In the genomic region with DNA sequence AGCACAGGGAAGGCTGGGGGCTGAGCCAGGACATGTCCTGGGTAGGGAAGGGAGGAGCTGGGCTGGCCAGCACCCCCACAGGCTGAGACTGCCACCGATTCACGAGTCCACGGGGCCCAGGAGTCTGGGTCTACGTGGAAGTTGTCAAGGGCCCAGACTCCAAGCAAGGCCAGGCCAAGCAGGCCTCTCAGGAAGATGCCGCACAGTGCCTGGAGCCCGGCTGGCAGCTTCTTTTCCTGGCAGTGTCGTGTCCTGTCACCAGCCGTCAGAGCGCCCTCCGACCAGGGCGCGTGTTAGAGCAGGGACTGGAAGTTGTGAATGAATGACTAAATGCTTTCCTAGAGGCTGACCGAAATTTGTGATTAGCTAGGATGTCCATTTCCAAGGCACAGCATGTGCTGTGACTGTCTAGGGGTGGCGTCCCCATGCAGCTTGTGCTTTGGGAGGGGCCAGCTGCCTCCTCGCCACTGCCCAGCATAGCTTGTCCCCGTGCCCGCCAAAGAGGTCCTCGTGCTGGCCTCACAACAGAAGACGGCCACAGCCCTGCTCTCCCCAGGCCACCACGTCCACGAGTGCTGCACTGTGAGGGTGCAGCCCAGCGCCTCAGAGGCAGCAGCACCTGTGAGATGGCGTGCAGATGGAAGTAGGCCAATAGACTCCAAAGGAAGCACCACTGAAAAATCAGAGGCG, we compare ENCODE assay signal across 21 cellular contexts.
"Had no signal": no experiment of that assay in that cellular context is flagged by ENCODE, and none has a peak within 500 bp of the region (broad histone marks: within the 10 kb centered on the region; RNA-seq: fewer than 3 reads in every experiment).

No MANE protein-coding gene starts in this region.

- H3K27ac Mint-ChIP-seq: endodermal cell, immature natural killer cell had no signal

- H3K36me3 ChIP-seq: ovary, right atrium auricular region, sigmoid colon, suprapubic skin, tibial artery, upper lobe of right lung, vagina had no signal

- H3K9me3 Mint-ChIP-seq: immature natural killer cell; naive thymus-derived CD8-positive, alpha-beta T cell had no signal

- H3K4me3 ChIP-seq: coronary artery, mucosa of descending colon, ovary, right atrium auricular region, sigmoid colon, skin epidermis, suprapubic skin, tibial artery, upper lobe of right lung, vagina had no signal

- H3K4me1 ChIP-seq: suprapubic skin, tibial artery, upper lobe of right lung, vagina had no signal

- H3K27me3 ChIP-seq: foreskin keratinocyte, ovary, right atrium auricular region, sigmoid colon, suprapubic skin, upper lobe of right lung, vagina had no signal

- H3K4me1 Mint-ChIP-seq: endodermal cell, immature natural killer cell had no signal

- H3K36me3 Mint-ChIP-seq: immature natural killer cell; naive thymus-derived CD8-positive, alpha-beta T cell had no signal

- H3K27ac ChIP-seq: coronary artery, foreskin keratinocyte, ovary, right atrium auricular region, suprapubic skin, tibial artery, upper lobe of right lung, vagina had no signal

- ATAC-seq: foreskin keratinocyte; mucosa of descending colon; naive thymus-derived CD8-positive, alpha-beta T cell; stimulated activated naive CD8-positive, alpha-beta T cell treated with anti-CD3 and anti-CD28 coated beads, Interleukin-15, Interleukin-2, amounts not matched to agents 100 U/mL and 50 U/mL, for 24 hours had no signal

- DNase-seq: effector CD4-positive, alpha-beta T cell; endodermal cell; erythroblast; foreskin keratinocyte; immature natural killer cell; left cardiac atrium; mucosa of descending colon; ovary; sigmoid colon; stimulated activated CD4-positive, alpha-beta T cell treated with anti-CD3 and anti-CD28 coated beads, Interleukin-12 subunit alpha, Interleukin-12 subunit beta, amount 100 ng/mL, for 4 hours; stimulated activated naive CD8-positive, alpha-beta T cell treated with anti-CD3 and anti-CD28 coated beads, Interleukin-15, Interleukin-2, amounts not matched to agents 100 U/mL and 50 U/mL, for 24 hours; tibial artery; upper lobe of right lung had no signal

- H3K9me3 ChIP-seq: mucosa of descending colon, ovary, right atrium auricular region, sigmoid colon, suprapubic skin, tibial artery, upper lobe of right lung, vagina had no signal

- FAIRE-seq: endothelial cell of umbilical vein, keratinocyte had no signal

- H3K4me3 Mint-ChIP-seq: endodermal cell; immature natural killer cell; naive thymus-derived CD8-positive, alpha-beta T cell had no signal
